Comparison of ENCODE assay signal across 8 cellular contexts in the genomic region with DNA sequence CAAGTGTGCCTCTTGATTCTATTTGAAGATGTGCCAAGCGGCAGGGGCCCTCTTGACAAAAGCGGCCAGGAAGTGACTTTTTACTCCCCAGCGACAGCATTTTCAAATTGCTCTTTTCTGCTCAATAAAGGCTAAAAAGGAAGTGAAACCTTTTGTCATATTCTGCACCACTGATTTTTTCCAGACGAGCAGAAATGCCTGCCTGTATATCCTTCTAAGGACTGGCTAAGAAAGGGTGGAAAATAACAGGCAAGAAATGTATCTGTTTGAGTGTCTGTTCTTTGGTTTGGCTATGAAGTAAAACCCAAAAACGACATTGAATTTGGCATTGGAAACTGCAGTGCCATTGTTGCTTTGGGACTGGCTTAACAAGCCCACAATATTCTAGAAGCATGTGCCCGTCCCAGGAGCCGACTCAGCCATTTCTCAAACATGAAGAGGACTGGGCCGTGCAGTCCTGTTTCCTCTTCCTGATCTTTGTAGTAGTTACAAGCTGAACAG. TPM values are rescaled to one million over a fixed set of nuclear protein-coding genes. Genes with fewer than 3 reads are reported as not detected.
A peak's percentile ranks its signal among the peaks of the same experiment; 100 is the strongest.
DNase-seq lines count a peak whose midpoint lies in the region; ATAC-seq, FAIRE-seq and TF ChIP-seq lines count a peak whose summit lies in the region.

No MANE protein-coding gene starts in this region.

- WGBS in mammary epithelial cell (ENCODE audit: low coverage, missing lambda C conversion rate), result 64% methylated on average over 8 of the region's 8 CpGs

- no peaks in the 10 kb centered on the region for H3K36me3 ChIP-seq in mammary epithelial cell (ENCODE audit: insufficient read depth, low read length)
- H3K36me3 ChIP-seq in breast epithelium, result no peaks in the 10 kb centered on the region

- no peak for FAIRE-seq in H54 (lab: Jason Lieb, UNC)

- no peaks in the 10 kb centered on the region for H3K27me3 ChIP-seq in mammary epithelial cell (ENCODE audit: insufficient read depth, low read length)
- peaks cover 0 to 31% of the 10 kb centered on the region in 2 donors for H3K27me3 ChIP-seq in breast epithelium

- no TSS peak for BruUV-seq in mammary epithelial cell (replicated peaks; lab: Mats Ljungman, UMichigan)

- intact Hi-C loops in mammary epithelial cell (cut with micrococcal nuclease), result no loop called here
- intact Hi-C loops in breast epithelium (cut with DNase I; ENCODE audit: low total_unique reads), result no loop called here
- intact Hi-C loops in natural killer cell (cut with micrococcal nuclease), result no loop called here

- H3K79me2 ChIP-seq in mammary epithelial cell (ENCODE audit: insufficient read depth, low read length), result no peaks in the 10 kb centered on the region

- peak overlapping the region; percentile 4 for H2AFZ ChIP-seq in mammary epithelial cell (ENCODE audit: low read depth, low read length)

- H3K9me3 Mint-ChIP-seq in WTC11, result no peaks in the 10 kb centered on the region
- no peaks in the 10 kb centered on the region for H3K9me3 Mint-ChIP-seq in natural killer cell

- H3K4me3 ChIP-seq in mammary epithelial cell (replicated peaks in 1 of 3; ENCODE audit: insufficient read depth in 1 of 3, low read depth in 2 of 3, low read length in 3 of 3), result no peak overlapping the region
- peak overlapping the region in 1 of 3 donors; percentile 3 for H3K4me3 ChIP-seq in breast epithelium

- H3K4me2 ChIP-seq in mammary epithelial cell (ENCODE audit: insufficient read depth, low read depth, low read length), result no peak overlapping the region

- TF ChIP-seq CTCF in mammary epithelial cell (conservative IDR thresholded peaks at IDR 0.05 in 1 of 2, IDR thresholded peaks at IDR 0.05 in 1 of 2; ENCODE audit: extremely low read depth in 1 of 2, insufficient read depth in 1 of 2, low read depth in 1 of 2, low read length in 2 of 2) (no peak), breast epithelium (IDR thresholded peaks at IDR 0.05) (no peak), WTC11 (IDR thresholded peaks at IDR 0.05) (no peak), natural killer cell (IDR thresholded peaks at IDR 0.05) (no peak)

- CTCF ChIA-PET in mammary epithelial cell (lab: Charles Lee; ENCODE audit: low non-redundant PET) (no interaction called here), WTC11 (lab: Charles Lee) (interaction anchor here (1.6 kb wide), 1 partner anchor 54 kb away, joined by 4 read pairs; no protein-coding TSS in a partner anchor)

- dilution Hi-C loops in mammary epithelial cell (cut with HindIII; ENCODE audit: low sequenced_read_pairs), result no loop called here

- POLR2A ChIA-PET in WTC11 (lab: Charles Lee), result no interaction called here

- ATAC-seq in HG03175 (IDR thresholded peaks at IDR 0.05; ENCODE audit: unreplicated experiment) (peak; percentile 56), WTC11 (no peak), natural killer cell (peak in 2 of 3 donors; percentile 47 to 51)

- H4K20me1 ChIP-seq in mammary epithelial cell (ENCODE audit: insufficient read depth, low read length), result no peaks in the 10 kb centered on the region

- H3K9me3 ChIP-seq in mammary epithelial cell (replicated peaks; ENCODE audit: insufficient read depth, low read length), result no peaks in the 10 kb centered on the region
- no peaks in the 10 kb centered on the region for H3K9me3 ChIP-seq in breast epithelium

- in situ Hi-C loops in mammary epithelial cell (cut with MboI; ENCODE audit: low sequenced_read_pairs in 2 of 2), result loop anchor here in 1 of 2 donors (10.0 kb wide), 1 partner anchor 224 kb away; no protein-coding TSS in a partner anchor

- TF ChIP-seq POLR2A in breast epithelium (IDR thresholded peaks at IDR 0.05) (no peak), H54 (IDR thresholded peaks at IDR 0.05; ENCODE audit: low read depth, low read length) (no peak)

- H3K9ac ChIP-seq in mammary epithelial cell (ENCODE audit: insufficient read depth, low read length), result no peak overlapping the region

- DNase-seq in mammary epithelial cell, result no peak
- no peak for DNase-seq in breast epithelium (ENCODE audit: low spot score in 2 of 2)
- no peak for DNase-seq in WTC11 (ENCODE audit: low spot score)
- DNase-seq in natural killer cell, result no peak
- no peak for DNase-seq in NCI-H2107 (lab: John Stamatoyannopoulos, UW)
- no peak for DNase-seq in H54 (ENCODE audit: insufficient read length, low spot score)
- DNase-seq in cerebellar cortex (ENCODE audit: low spot score), result no peak

- H3K4me1 Mint-ChIP-seq in WTC11 (peaks cover 28% of the 10 kb centered on the region), natural killer cell (peaks cover 27 to 31% of the 10 kb centered on the region in 2 donors)

- H3K27me3 Mint-ChIP-seq in WTC11 (ENCODE audit: low read depth) (no peaks in the 10 kb centered on the region), natural killer cell (ENCODE audit: low read depth in 2 of 2) (peaks cover 0 to 32% of the 10 kb centered on the region in 2 donors)

- H3K4me1 ChIP-seq in mammary epithelial cell (ENCODE audit: insufficient read depth, low read length) (peaks cover 21% of the 10 kb centered on the region), breast epithelium (no peaks in the 10 kb centered on the region)

- H3K36me3 Mint-ChIP-seq in WTC11 (no peaks in the 10 kb centered on the region), natural killer cell (no peaks in the 10 kb centered on the region)

- peak overlapping the region; percentile 20 for H3K27ac Mint-ChIP-seq in WTC11
- H3K27ac Mint-ChIP-seq in natural killer cell, result peak overlapping the region; percentile 90 to 94

- no peak overlapping the region for H3K27ac ChIP-seq in mammary epithelial cell (ENCODE audit: insufficient read depth, low read depth, low read length)
- H3K27ac ChIP-seq in breast epithelium, result peak overlapping the region in 1 of 2 donors; percentile 48

- H3K4me3 Mint-ChIP-seq in WTC11 (no peak overlapping the region), natural killer cell (peak overlapping the region; percentile 77)

TF ChIP-seq in WTC11, 78 proteins besides CTCF, POLR2A, EP300 and RAD21 (continues in another document):
- TF ChIP-seq USF2 (CRISPR knock-in tag; IDR thresholded peaks at IDR 0.05) (no peak), ZNF512 (CRISPR knock-in tag; IDR thresholded peaks at IDR 0.05; ENCODE audit: borderline replicate concordance) (no peak), NR2C2 (CRISPR knock-in tag; IDR thresholded peaks at IDR 0.05) (no peak), JUN (CRISPR knock-in tag; IDR thresholded peaks at IDR 0.05) (no peak), ZNF317 (CRISPR knock-in tag; IDR thresholded peaks at IDR 0.05; ENCODE audit: borderline replicate concordance, low read depth) (no peak), ATF1 (CRISPR knock-in tag; IDR thresholded peaks at IDR 0.05) (no peak), NFE2L1 (CRISPR knock-in tag; IDR thresholded peaks at IDR 0.05) (no peak), ZNF219 (CRISPR knock-in tag; IDR thresholded peaks at IDR 0.05; ENCODE audit: borderline replicate concordance) (no peak), MXD4 (CRISPR knock-in tag; IDR thresholded peaks at IDR 0.05; ENCODE audit: borderline replicate concordance) (no peak), GABPB1 (CRISPR knock-in tag; IDR thresholded peaks at IDR 0.05) (no peak), RELA (CRISPR knock-in tag; IDR thresholded peaks at IDR 0.05; ENCODE audit: borderline replicate concordance) (no peak), OVOL2 (CRISPR knock-in tag; IDR thresholded peaks at IDR 0.05; ENCODE audit: borderline replicate concordance) (no peak), HMGA2 (CRISPR knock-in tag; IDR thresholded peaks at IDR 0.05) (no peak)
- TF ChIP-seq, protein P1, sequence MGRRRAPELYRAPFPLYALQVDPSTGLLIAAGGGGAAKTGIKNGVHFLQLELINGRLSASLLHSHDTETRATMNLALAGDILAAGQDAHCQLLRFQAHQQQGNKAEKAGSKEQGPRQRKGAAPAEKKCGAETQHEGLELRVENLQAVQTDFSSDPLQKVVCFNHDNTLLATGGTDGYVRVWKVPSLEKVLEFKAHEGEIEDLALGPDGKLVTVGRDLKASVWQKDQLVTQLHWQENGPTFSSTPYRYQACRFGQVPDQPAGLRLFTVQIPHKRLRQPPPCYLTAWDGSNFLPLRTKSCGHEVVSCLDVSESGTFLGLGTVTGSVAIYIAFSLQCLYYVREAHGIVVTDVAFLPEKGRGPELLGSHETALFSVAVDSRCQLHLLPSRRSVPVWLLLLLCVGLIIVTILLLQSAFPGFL (CRISPR knock-in tag; IDR thresholded peaks at IDR 0.05; ENCODE audit: borderline replicate concordance), result no peak

RNA-seq across cellular contexts. Expression of gene TMSB4X, which starts 25.5 kb away (rescaled TPM):
- total RNA-seq in mammary epithelial cell (1,000 to 10,000 TPM; 1,481 to 1,998 TPM), breast epithelium (1,000 to 10,000 TPM; 1,496 to 5,389 (median 3,453) TPM), WTC11 (2021) (2,375 to 2,595 TPM (median 2,468 TPM) in 3 replicates), natural killer cell (1,000 to 10,000 TPM; 5,049 to 6,005 (median 5,892) TPM)
- 2,487 TPM for polyA plus RNA-seq in mammary epithelial cell
- polyA minus RNA-seq in mammary epithelial cell, result 1,100 TPM

RNA-seq across cellular contexts. Expression of gene FAM9C, which starts 44.1 kb away (rescaled TPM):
- total RNA-seq in mammary epithelial cell, result not detected
- polyA plus RNA-seq in mammary epithelial cell, result not detected
- not detected for polyA minus RNA-seq in mammary epithelial cell
- not detected for total RNA-seq in breast epithelium
- total RNA-seq in WTC11 (2021), result 0.07 to 0.28 TPM in 2 of 3 replicates, not detected in the other
- total RNA-seq in natural killer cell, result not detected
